18 cellular contexts compared by ENCODE assay signal in the genomic region with DNA sequence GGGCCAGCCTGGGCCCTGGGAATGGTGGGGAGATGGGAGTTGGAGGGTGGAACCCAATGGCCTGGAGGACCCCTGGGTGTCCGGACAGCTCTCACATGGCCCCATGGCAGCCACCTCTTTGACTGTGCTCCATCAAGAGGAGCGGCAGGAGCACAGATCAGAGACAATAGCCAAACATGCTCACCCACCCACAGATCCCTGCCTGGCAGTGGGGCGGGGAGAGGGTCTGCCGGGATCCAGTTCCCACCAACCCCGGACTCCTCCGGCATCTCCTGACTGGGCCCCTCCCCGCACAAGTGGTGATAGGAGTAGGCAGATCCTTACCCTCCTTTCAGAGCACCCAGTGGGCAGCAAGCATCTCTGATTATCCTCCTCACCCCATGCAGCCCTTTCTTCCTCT.
"Had no signal": no experiment of that assay in that cellular context is flagged by ENCODE, and none has a peak within 500 bp of the region (broad histone marks: within the 10 kb centered on the region; RNA-seq: fewer than 3 reads in every experiment).

No MANE protein-coding gene starts in this region.

- H3K4me2 ChIP-seq: smooth muscle cell had no signal

- H3K9me3 ChIP-seq: adrenal gland, esophagus squamous epithelium, gastrocnemius medialis, pancreas, right lobe of liver, thoracic aorta, upper lobe of left lung had no signal

- ATAC-seq: effector memory CD8-positive, alpha-beta T cell; gastrocnemius medialis; left lobe of liver; pancreas; right lobe of liver; WTC11 had no signal

- H3K4me3 ChIP-seq: adrenal gland, dorsolateral prefrontal cortex, esophagus squamous epithelium, gastrocnemius medialis, pancreas, right lobe of liver, smooth muscle cell, thoracic aorta, upper lobe of left lung had no signal

- H3K36me3 ChIP-seq: adrenal gland, esophagus squamous epithelium, gastrocnemius medialis, pancreas, right lobe of liver, thoracic aorta, upper lobe of left lung had no signal

- H3K27me3 ChIP-seq: adrenal gland, gastrocnemius medialis, pancreas, right lobe of liver, upper lobe of left lung had no signal

- DNase-seq: activated naive CD4-positive, alpha-beta T cell; activated T-cell treated with anti-CD3 and anti-CD28 coated beads, Interleukin-2, amount 50 U/mL, for 24 hours; adrenal gland; effector memory CD8-positive, alpha-beta T cell; esophagus squamous epithelium; gastrocnemius medialis; pancreas; stimulated activated CD4-positive, alpha-beta T cell treated with anti-CD3 and anti-CD28 coated beads, Interleukin-2, amount 100 ng/mL, for 48 hours; stimulated activated naive CD4-positive, alpha-beta T cell treated with Interleukin-2 at 50 U/mL for 16 hours; T-helper 1 cell; T-helper 9 cell; upper lobe of left lung had no signal

- H3K27ac ChIP-seq: adrenal gland, dorsolateral prefrontal cortex, pancreas, right lobe of liver, thoracic aorta had no signal

- H3K4me1 ChIP-seq: adrenal gland, pancreas, right lobe of liver had no signal
